Comparison of ENCODE assay signal across 9 cellular contexts in genomic region chr7:2717293-2717904, GRCh38. TPM values are rescaled to one million over a fixed set of nuclear protein-coding genes. Genes with fewer than 3 reads are reported as not detected.
DNase-seq lines count a peak whose midpoint lies in the region; ATAC-seq and TF ChIP-seq lines count a peak whose summit lies in the region.
"Had no signal": no experiment of that assay in that cellular context is flagged by ENCODE, and none has a peak within 500 bp of the region (broad histone marks: within the 10 kb centered on the region; RNA-seq: fewer than 3 reads in every experiment).

No MANE protein-coding gene starts in this region.

- peaks cover 0 to 5% of the 10 kb centered on the region in 2 donors for H3K36me3 ChIP-seq in vagina

- TF ChIP-seq CTCF in vagina (IDR thresholded peaks at IDR 0.05): no peak

- H3K27me3 ChIP-seq in vagina: no peaks in the 10 kb centered on the region

- TF ChIP-seq POLR2A in vagina (IDR thresholded peaks at IDR 0.05): no peak

- no peak overlapping the region for H3K27ac Mint-ChIP-seq in activated naive CD8-positive, alpha-beta T cell treated with anti-CD3 and anti-CD28 coated beads for 36 hours

- peaks cover 16% of the 10 kb centered on the region for H3K4me1 ChIP-seq in vagina

- H3K27me3 Mint-ChIP-seq in activated naive CD8-positive, alpha-beta T cell treated with anti-CD3 and anti-CD28 coated beads for 36 hours: peaks cover 58% of the 10 kb centered on the region

- peak overlapping the region; percentile 47 for H3K27ac ChIP-seq in vagina

- no peaks in the 10 kb centered on the region for H3K9me3 Mint-ChIP-seq in activated naive CD8-positive, alpha-beta T cell treated with anti-CD3 and anti-CD28 coated beads for 36 hours

- H3K4me1 Mint-ChIP-seq in activated naive CD8-positive, alpha-beta T cell treated with anti-CD3 and anti-CD28 coated beads for 36 hours: peaks cover 59% of the 10 kb centered on the region

- peak overlapping the region; percentile 34 for H3K4me3 Mint-ChIP-seq in activated naive CD8-positive, alpha-beta T cell treated with anti-CD3 and anti-CD28 coated beads for 36 hours

- H3K36me3 Mint-ChIP-seq in activated naive CD8-positive, alpha-beta T cell treated with anti-CD3 and anti-CD28 coated beads for 36 hours: peaks cover 3% of the 10 kb centered on the region

- H3K4me3 ChIP-seq in vagina: no peak overlapping the region
- H3K4me3 ChIP-seq: skin epidermis had no signal

- no peaks in the 10 kb centered on the region for H3K9me3 ChIP-seq in vagina

- DNase-seq in Right ventricle myocardium inferior (ENCODE audit: missing footprints) (peak; percentile 69), cardiac septum (ENCODE audit: low spot score) (no peak), left kidney (ENCODE audit: low read depth, low spot score) (peak; percentile 93), vagina (ENCODE audit: extremely low spot score in 2 of 2) (no peak)
- no peak for DNase-seq in activated naive CD8-positive, alpha-beta T cell treated with anti-CD3 and anti-CD28 coated beads for 36 hours
- no peak for DNase-seq in activated CD4-positive, CD25-positive, alpha-beta regulatory T cell treated with anti-CD3 and anti-CD28 coated beads, Interleukin-2, amount 50 U/mL, for 72 hours

- ATAC-seq in Right ventricle myocardium inferior (peak; percentile 41), HG02973 (IDR thresholded peaks at IDR 0.05; ENCODE audit: unreplicated experiment) (no peak), HG03196 (IDR thresholded peaks at IDR 0.05; ENCODE audit: unreplicated experiment) (no peak)

- intact Hi-C loops in Right ventricle myocardium inferior (cut with DNase I) (loop anchor here (5.0 kb wide), 1 partner anchor 85 kb away; no protein-coding TSS in a partner anchor), cardiac septum (cut with DNase I) (no loop called here), vagina (cut with DNase I) (loop anchor here (10.0 kb wide), 1 partner anchor 1693 kb away; no protein-coding TSS in a partner anchor)

RNA-seq across cellular contexts. Expression of gene AMZ1, which starts 29.4 kb away (rescaled TPM):
- 0.05 TPM for total RNA-seq in Right ventricle myocardium inferior
- 0.08 TPM for total RNA-seq in cardiac septum
- total RNA-seq in activated naive CD8-positive, alpha-beta T cell treated with anti-CD3 and anti-CD28 coated beads for 36 hours: under 1 TPM in 1 of 2 experiments, not detected in 1; 0.04 TPM
- 1.2 TPM for total RNA-seq in vagina

Comparison
In these comparisons a context has a peak if more than half of its experiments do, and no peak if none do; other contexts are left out.
1. DNase-seq: peak in Right ventricle myocardium inferior (single experiment) and left kidney (single experiment); none in cardiac septum (single experiment), activated naive CD8-positive, alpha-beta T cell treated with anti-CD3 and anti-CD28 coated beads for 36 hours (single experiment), vagina (0 of 2) and activated CD4-positive, CD25-positive, alpha-beta regulatory T cell treated with anti-CD3 and anti-CD28 coated beads, Interleukin-2, amount 50 U/mL, for 72 hours (single experiment).